In the genomic region with DNA sequence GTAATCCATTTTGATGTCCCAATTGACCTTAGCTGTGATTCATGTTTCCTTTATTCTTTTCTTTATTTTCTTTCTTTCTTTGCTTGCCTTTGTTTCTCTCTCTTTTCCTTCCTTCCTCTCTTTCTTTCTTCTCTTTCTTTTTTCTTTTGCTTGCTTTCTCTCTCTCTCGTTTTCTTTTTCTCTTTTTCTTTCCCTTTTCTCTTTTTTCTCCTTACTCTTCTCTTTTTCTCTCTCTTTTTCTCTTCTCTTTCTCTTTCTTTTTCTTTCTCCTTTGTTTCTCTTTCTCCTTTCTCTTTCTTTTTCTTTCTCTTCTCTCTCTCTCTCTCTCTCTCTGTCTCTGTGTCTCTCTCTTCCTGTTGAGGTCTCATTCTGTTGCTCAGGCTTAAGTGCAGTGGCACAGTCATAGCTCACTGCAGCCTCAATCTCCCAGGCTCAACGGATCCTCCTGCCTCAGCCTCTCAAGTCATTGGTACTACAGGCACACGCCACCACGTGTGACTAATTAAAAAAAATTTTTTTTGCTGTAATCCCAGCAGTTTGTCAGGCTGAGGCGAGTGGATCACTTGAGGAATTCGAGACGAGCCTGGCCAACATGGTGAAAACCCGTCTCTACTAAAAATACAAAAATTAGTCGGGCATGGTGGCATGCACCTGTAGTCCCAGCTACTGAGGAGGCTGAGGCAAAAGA, we compare ENCODE assay signal across 22 cellular contexts. TPM values are rescaled to one million over a fixed set of nuclear protein-coding genes. Genes with fewer than 3 reads are reported as not detected.
DNase-seq lines count a peak whose midpoint lies in the region; ATAC-seq, FAIRE-seq and TF ChIP-seq lines count a peak whose summit lies in the region.
"Had no signal": no experiment of that assay in that cellular context is flagged by ENCODE, and none has a peak within 500 bp of the region (broad histone marks: within the 10 kb centered on the region; RNA-seq: fewer than 3 reads in every experiment).

No MANE protein-coding gene starts in this region.

- H2AFZ ChIP-seq in HepG2 (ENCODE audit: low read length) (no peak overlapping the region), OCI-LY7 (ENCODE audit: low read length) (peak overlapping the region; percentile 33; the same call in 1 of the 2 replicates)

- WGBS in HepG2 (ENCODE audit: low lambda C conversion rate): 19% methylated on average over 9 of the region's 9 CpGs
- WGBS in right lobe of liver (ENCODE audit: insufficient coverage, low coverage, low lambda C conversion rate, missing lambda C conversion rate): 70% methylated on average over 9 of the region's 9 CpGs

- POLR2A ChIA-PET in HepG2 (lab: Yijun Ruan, JAX) (no interaction called here), OCI-LY7 (lab: Charles Lee) (no interaction called here)
- POLR2A ChIA-PET in activated CD4-positive, alpha-beta memory T cell treated with anti-CD3 and anti-CD28 coated beads, Interleukin-2, amount 10 ng/mL, durations not matched to agents 7 days and 5 days (lab: Charles Lee): no interaction called here

- no peak overlapping the region for H3K4me3 ChIP-seq in HepG2 (replicated peaks in 1 of 3; ENCODE audit: insufficient read depth in 1 of 3, low read depth in 2 of 3, low read length in 3 of 3)
- H3K4me3 ChIP-seq in right lobe of liver: no peak overlapping the region
- H3K4me3 ChIP-seq in OCI-LY7 (ENCODE audit: low read depth, low read length, poor library complexity, severe bottlenecking): no peak overlapping the region
- no peak overlapping the region for H3K4me3 ChIP-seq in upper lobe of right lung
- H3K4me3 ChIP-seq: A549; BLaER1 treated with 17β-estradiol and CSF1 and Interleukin-3, amounts not matched to agents 10 nM and 100 nM; HAP-1 had no signal

- H3K27me3 Mint-ChIP-seq in glutamatergic neuron (ENCODE audit: unreplicated experiment): peaks cover 4% of the 10 kb centered on the region
- H3K27me3 Mint-ChIP-seq in activated CD4-positive, alpha-beta memory T cell treated with anti-CD3 and anti-CD28 coated beads, Interleukin-2, amount 10 ng/mL, durations not matched to agents 7 days and 5 days: no peaks in the 10 kb centered on the region

- no peak for DNase-seq in HepG2 (ENCODE audit: low spot score)
- no peak for DNase-seq in right lobe of liver
- DNase-seq in OCI-LY7 (ENCODE audit: low spot score): no peak
- DNase-seq in glutamatergic neuron: no peak
- DNase-seq in upper lobe of right lung: peak; percentile 26
- DNase-seq in activated CD4-positive, alpha-beta memory T cell treated with anti-CD3 and anti-CD28 coated beads, Interleukin-2, amount 10 ng/mL, durations not matched to agents 7 days and 5 days: no peak
- DNase-seq in NCI-H1694 (lab: John Stamatoyannopoulos, UW): no peak
- DNase-seq: CD8-positive, alpha-beta memory T cell; DMS79 treated with DMSO at 0.1 percent for 48 hours; KBM-7; NCI-H1105 treated with DMSO at 0.1 percent for 48 hours; NCI-H1694 treated with DMSO at 0.1 percent for 48 hours; NCI-H2107; NCI-H510A treated with DMSO at 0.1 percent for 48 hours; NCI-H774; SIG-M5 had no signal

- H3K36me3 Mint-ChIP-seq in glutamatergic neuron (ENCODE audit: unreplicated experiment): no peaks in the 10 kb centered on the region
- no peaks in the 10 kb centered on the region for H3K36me3 Mint-ChIP-seq in activated CD4-positive, alpha-beta memory T cell treated with anti-CD3 and anti-CD28 coated beads, Interleukin-2, amount 10 ng/mL, durations not matched to agents 7 days and 5 days (ENCODE audit: low read depth)
- H3K36me3 Mint-ChIP-seq: CD8-positive, alpha-beta memory T cell had no signal

- H3K27ac ChIP-seq in HepG2 (ENCODE audit: extremely low read length, insufficient read depth, low read length) (no peak overlapping the region), right lobe of liver (no peak overlapping the region), OCI-LY7 (ENCODE audit: low read depth, low read length, poor library complexity, severe bottlenecking) (no peak overlapping the region), upper lobe of right lung (no peak overlapping the region)
- H3K27ac ChIP-seq: A549; BLaER1 treated with 17β-estradiol and CSF1 and Interleukin-3, amounts not matched to agents 10 nM and 100 nM; RWPE1 had no signal

- H3K9me2 ChIP-seq in OCI-LY7 (ENCODE audit: insufficient read depth, low read length): no peaks in the 10 kb centered on the region

- no peaks in the 10 kb centered on the region for H3K4me1 ChIP-seq in HepG2 (ENCODE audit: insufficient read depth, low read length)
- H3K4me1 ChIP-seq in right lobe of liver: no peaks in the 10 kb centered on the region
- H3K4me1 ChIP-seq in OCI-LY7 (ENCODE audit: insufficient read depth, low read length, poor library complexity, severe bottlenecking): peaks cover 48% of the 10 kb centered on the region
- no peaks in the 10 kb centered on the region for H3K4me1 ChIP-seq in upper lobe of right lung
- H3K4me1 ChIP-seq: A549 had no signal

- TF ChIP-seq CTCF in HepG2 (CRISPR knock-in tag; IDR thresholded peaks at IDR 0.05) (no peak), right lobe of liver (IDR thresholded peaks at IDR 0.05) (no peak), OCI-LY7 (conservative IDR thresholded peaks at IDR 0.05; ENCODE audit: low read length) (no peak), glutamatergic neuron (IDR thresholded peaks at IDR 0.05; ENCODE audit: partially characterized antibody, unreplicated experiment) (no peak), upper lobe of right lung (IDR thresholded peaks at IDR 0.05) (no peak)

- peak overlapping the region; percentile 3 for H3K27ac Mint-ChIP-seq in glutamatergic neuron (ENCODE audit: unreplicated experiment)
- H3K27ac Mint-ChIP-seq in activated CD4-positive, alpha-beta memory T cell treated with anti-CD3 and anti-CD28 coated beads, Interleukin-2, amount 10 ng/mL, durations not matched to agents 7 days and 5 days: no peak overlapping the region

- CTCF ChIA-PET in HepG2 (lab: Yijun Ruan, JAX; ENCODE audit: low intra/inter-chr PET ratio, low total read pairs) (no interaction called here), OCI-LY7 (lab: Charles Lee; ENCODE audit: unreplicated experiment) (no interaction called here)
- CTCF ChIA-PET in activated CD4-positive, alpha-beta memory T cell treated with anti-CD3 and anti-CD28 coated beads, Interleukin-2, amount 10 ng/mL, durations not matched to agents 7 days and 5 days (lab: Charles Lee): no interaction called here

- no peaks in the 10 kb centered on the region for H3K79me2 ChIP-seq in HepG2 (ENCODE audit: insufficient read depth, low read length)
- H3K79me2 ChIP-seq in OCI-LY7 (ENCODE audit: insufficient read depth, low read depth, low read length): no peaks in the 10 kb centered on the region

- no peaks in the 10 kb centered on the region for H3K36me3 ChIP-seq in HepG2 (replicated peaks in 1 of 2; ENCODE audit: control insufficient read depth in 1 of 2, insufficient read depth in 2 of 2, low read length in 2 of 2)
- no peaks in the 10 kb centered on the region for H3K36me3 ChIP-seq in right lobe of liver
- no peaks in the 10 kb centered on the region for H3K36me3 ChIP-seq in OCI-LY7 (ENCODE audit: insufficient read depth, low read length)
- no peaks in the 10 kb centered on the region for H3K36me3 ChIP-seq in upper lobe of right lung
- H3K36me3 ChIP-seq: BLaER1 treated with 17β-estradiol and CSF1 and Interleukin-3, amounts not matched to agents 10 nM and 100 nM; HAP-1 had no signal

- H3K4me3 Mint-ChIP-seq in glutamatergic neuron (ENCODE audit: unreplicated experiment): no peak overlapping the region
- H3K4me3 Mint-ChIP-seq in activated CD4-positive, alpha-beta memory T cell treated with anti-CD3 and anti-CD28 coated beads, Interleukin-2, amount 10 ng/mL, durations not matched to agents 7 days and 5 days: no peak overlapping the region
- H3K4me3 Mint-ChIP-seq: CD8-positive, alpha-beta memory T cell had no signal

- TF ChIP-seq POLR2A in HepG2 (IDR thresholded peaks at IDR 0.05; ENCODE audit: insufficient read depth in 1 of 2, low read depth in 2 of 2, low read length in 2 of 2) (no peak), right lobe of liver (IDR thresholded peaks at IDR 0.05) (no peak)

- H4K20me1 ChIP-seq in HepG2 (ENCODE audit: insufficient read depth, low read length) (no peaks in the 10 kb centered on the region), OCI-LY7 (ENCODE audit: insufficient read depth, low read length) (no peaks in the 10 kb centered on the region)
- H4K20me1 ChIP-seq: BLaER1 treated with 17β-estradiol and CSF1 and Interleukin-3, amounts not matched to agents 10 nM and 100 nM had no signal

- H3K9me3 Mint-ChIP-seq in glutamatergic neuron (ENCODE audit: unreplicated experiment): peaks cover 2% of the 10 kb centered on the region
- no peaks in the 10 kb centered on the region for H3K9me3 Mint-ChIP-seq in activated CD4-positive, alpha-beta memory T cell treated with anti-CD3 and anti-CD28 coated beads, Interleukin-2, amount 10 ng/mL, durations not matched to agents 7 days and 5 days
- H3K9me3 Mint-ChIP-seq: CD8-positive, alpha-beta memory T cell had no signal

- H3K4me2 ChIP-seq in HepG2 (ENCODE audit: low read depth, low read length) (no peak overlapping the region), OCI-LY7 (ENCODE audit: low read length) (no peak overlapping the region)
- H3K4me2 ChIP-seq: A549 had no signal

- intact Hi-C loops in HepG2 (cut with micrococcal nuclease; ENCODE audit: unreplicated experiment): no loop called here
- intact Hi-C loops in right lobe of liver (cut with DNase I): no loop called here
- intact Hi-C loops in OCI-LY7 (cut with micrococcal nuclease; ENCODE audit: unreplicated experiment): no loop called here
- intact Hi-C loops in upper lobe of right lung (cut with DNase I): no loop called here

- H3K9me3 ChIP-seq in HepG2 (ENCODE audit: low read length): no peaks in the 10 kb centered on the region
- no peaks in the 10 kb centered on the region for H3K9me3 ChIP-seq in right lobe of liver
- H3K9me3 ChIP-seq in OCI-LY7 (ENCODE audit: low read length): no peaks in the 10 kb centered on the region
- H3K9me3 ChIP-seq in upper lobe of right lung: no peaks in the 10 kb centered on the region
- H3K9me3 ChIP-seq: A549, HAP-1 had no signal

- no TSS peak for BruUV-seq in HepG2 (replicated peaks; lab: Mats Ljungman, UMichigan)
- BruUV-seq in OCI-LY7 (replicated peaks; lab: Mats Ljungman, UMichigan): no TSS peak

- ATAC-seq in HepG2: no peak
- no peak for ATAC-seq in right lobe of liver
- no peak for ATAC-seq in upper lobe of right lung
- no peak for ATAC-seq in GM19467 (IDR thresholded peaks at IDR 0.05; ENCODE audit: unreplicated experiment)
- ATAC-seq: A549 had no signal

- TF ChIP-seq EP300 in HepG2 (IDR thresholded peaks at IDR 0.05; ENCODE audit: low read depth in 2 of 2, low read length in 2 of 2) (no peak), HepG2 (CRISPR knock-in tag; IDR thresholded peaks at IDR 0.05; ENCODE audit: borderline replicate concordance) (no peak)

- in situ Hi-C loops in HepG2 (cut with HindIII; ENCODE audit: extremely low pct_ligation_motif_present, low pct_unique_long_range_greater_than_20kb): no loop called here

- peaks cover 1% of the 10 kb centered on the region for H3K4me1 Mint-ChIP-seq in glutamatergic neuron (ENCODE audit: low read depth, unreplicated experiment)
- peaks cover 2% of the 10 kb centered on the region for H3K4me1 Mint-ChIP-seq in activated CD4-positive, alpha-beta memory T cell treated with anti-CD3 and anti-CD28 coated beads, Interleukin-2, amount 10 ng/mL, durations not matched to agents 7 days and 5 days
- H3K4me1 Mint-ChIP-seq: CD8-positive, alpha-beta memory T cell had no signal

- H3K9ac ChIP-seq in HepG2 (ENCODE audit: insufficient read depth, low read depth, low read length): no peak overlapping the region
- H3K9ac ChIP-seq: BLaER1 treated with 17β-estradiol and CSF1 and Interleukin-3, amounts not matched to agents 10 nM and 100 nM had no signal

- TF ChIP-seq RAD21 in HepG2 (CRISPR knock-in tag; IDR thresholded peaks at IDR 0.05): no peak

- no peaks in the 10 kb centered on the region for H3K27me3 ChIP-seq in HepG2 (ENCODE audit: control insufficient read depth in 1 of 2, insufficient read depth in 2 of 2, low read length in 2 of 2)
- H3K27me3 ChIP-seq in right lobe of liver: no peaks in the 10 kb centered on the region
- H3K27me3 ChIP-seq in upper lobe of right lung: no peaks in the 10 kb centered on the region
- H3K27me3 ChIP-seq: BLaER1 treated with 17β-estradiol and CSF1 and Interleukin-3, amounts not matched to agents 10 nM and 100 nM had no signal

- no peak for FAIRE-seq in HepG2 (lab: Jason Lieb, UNC)
- FAIRE-seq: A549, G401.6 had no signal

RNA-seq across cellular contexts. Expression of a gene that starts 8.0 kb away (rescaled TPM):
- total RNA-seq in HepG2 (2016; rRNA removed; fragmentation: Illumina TruSeq; extraction: Trizol) (11.4 and 15.5 TPM in 2 replicates), right lobe of liver (10 to 100 TPM; 15.6 to 34.5 (median 29.0) TPM), OCI-LY7 (2022) (25.2 and 29.0 TPM in 2 replicates), glutamatergic neuron (ENCODE audit: unreplicated experiment) (37.1 TPM), upper lobe of right lung (34.8 TPM)
- 17.0 and 17.1 TPM in 2 replicates for total RNA-seq in HepG2 (2016; cell fraction: cytosol; rRNA removed; fragmentation: Illumina TruSeq; extraction: Trizol; ENCODE audit: low read depth)
- 12.0 and 16.4 TPM in 2 replicates for total RNA-seq in HepG2 (2016; cell fraction: insoluble cytoplasmic fraction; rRNA removed; fragmentation: Illumina TruSeq; extraction: Trizol)
- total RNA-seq in HepG2 (2016; cell fraction: membrane; rRNA removed; fragmentation: Illumina TruSeq; extraction: Trizol): 20.4 and 22.0 TPM in 2 replicates
- 10.0 and 12.2 TPM in 2 replicates for total RNA-seq in HepG2 (2016; cell fraction: nucleus; rRNA removed; fragmentation: Illumina TruSeq; extraction: Trizol)
- polyA plus RNA-seq in HepG2 (2011; rRNA removed): 24.3 and 28.9 TPM in 2 replicates
- polyA plus RNA-seq in HepG2 (2011; cell fraction: cytosol; rRNA removed): 43.6 and 44.6 TPM in 2 replicates
- 19.8 and 21.8 TPM in 2 replicates for polyA plus RNA-seq in HepG2 (2011; cell fraction: nucleus; rRNA removed)
- 27.9 and 45.4 TPM in 2 replicates for polyA plus RNA-seq in HepG2 (2012)
- polyA plus RNA-seq in HepG2 (2016; cell fraction: cytosol; fragmentation: Illumina TruSeq; extraction: Trizol; ENCODE audit: low read depth): 32.7 and 33.4 TPM in 2 replicates
- polyA plus RNA-seq in HepG2 (2016; cell fraction: insoluble cytoplasmic fraction; fragmentation: Illumina TruSeq; extraction: Trizol; ENCODE audit: low read depth): 17.5 and 19.2 TPM in 2 replicates
- polyA plus RNA-seq in HepG2 (2016; cell fraction: membrane; fragmentation: Illumina TruSeq; extraction: Trizol; ENCODE audit: low read depth): 32.3 and 33.0 TPM in 2 replicates
- polyA plus RNA-seq in HepG2 (2016; cell fraction: nucleus; fragmentation: Illumina TruSeq; extraction: Trizol; ENCODE audit: insufficient read depth, low read depth): 15.6 and 21.5 TPM in 2 replicates
- polyA minus RNA-seq in HepG2 (2011; rRNA and poly(A)+ RNA removed; ENCODE audit: low replicate concordance): 43.4 and 47.9 TPM in 2 replicates
- polyA minus RNA-seq in HepG2 (2011; cell fraction: cytosol; rRNA and poly(A)+ RNA removed): 18.8 and 19.4 TPM in 2 replicates
- polyA minus RNA-seq in HepG2 (2011; cell fraction: nucleus; rRNA and poly(A)+ RNA removed): 16.5 and 19.1 TPM in 2 replicates
- total RNA-seq in OCI-LY7 (2014; rRNA removed; shearing (Covaris generic)): 30.9 and 33.8 TPM in 2 replicates
- total RNA-seq in activated CD4-positive, alpha-beta memory T cell treated with anti-CD3 and anti-CD28 coated beads, Interleukin-2, amount 10 ng/mL, durations not matched to agents 7 days and 5 days: 10 to 100 TPM; 21.1 to 23.7 TPM

RNA-seq across cellular contexts. Expression of a gene that starts 8.0 kb away (rescaled TPM):
- total RNA-seq in HepG2 (2016; rRNA removed; fragmentation: Illumina TruSeq; extraction: Trizol) (28.9 and 29.8 TPM in 2 replicates), right lobe of liver (10 to 100 TPM; 21.7 to 44.6 (median 36.9) TPM), OCI-LY7 (2022) (57.6 and 61.6 TPM in 2 replicates), glutamatergic neuron (ENCODE audit: unreplicated experiment) (45.4 TPM), upper lobe of right lung (40.0 TPM)
- 4.7 and 6.3 TPM in 2 replicates for total RNA-seq in HepG2 (2016; cell fraction: cytosol; rRNA removed; fragmentation: Illumina TruSeq; extraction: Trizol; ENCODE audit: low read depth)
- 24.4 and 29.9 TPM in 2 replicates for total RNA-seq in HepG2 (2016; cell fraction: insoluble cytoplasmic fraction; rRNA removed; fragmentation: Illumina TruSeq; extraction: Trizol)
- total RNA-seq in HepG2 (2016; cell fraction: membrane; rRNA removed; fragmentation: Illumina TruSeq; extraction: Trizol): 21.5 and 24.7 TPM in 2 replicates
- total RNA-seq in HepG2 (2016; cell fraction: nucleus; rRNA removed; fragmentation: Illumina TruSeq; extraction: Trizol): 14.1 and 17.2 TPM in 2 replicates
- 20.0 and 24.1 TPM in 2 replicates for polyA plus RNA-seq in HepG2 (2011; rRNA removed)
- 17.2 and 25.9 TPM in 2 replicates for polyA plus RNA-seq in HepG2 (2011; cell fraction: cytosol; rRNA removed)
- polyA plus RNA-seq in HepG2 (2011; cell fraction: nucleus; rRNA removed): 15.2 and 18.2 TPM in 2 replicates
- polyA plus RNA-seq in HepG2 (2012): 18.2 TPM in 2 replicates
- polyA plus RNA-seq in HepG2 (2016; cell fraction: cytosol; fragmentation: Illumina TruSeq; extraction: Trizol; ENCODE audit: low read depth): 3.0 and 3.2 TPM in 2 replicates
- polyA plus RNA-seq in HepG2 (2016; cell fraction: insoluble cytoplasmic fraction; fragmentation: Illumina TruSeq; extraction: Trizol; ENCODE audit: low read depth): 25.3 and 26.7 TPM in 2 replicates
- 10.1 and 11.7 TPM in 2 replicates for polyA plus RNA-seq in HepG2 (2016; cell fraction: membrane; fragmentation: Illumina TruSeq; extraction: Trizol; ENCODE audit: low read depth)
- polyA plus RNA-seq in HepG2 (2016; cell fraction: nucleus; fragmentation: Illumina TruSeq; extraction: Trizol; ENCODE audit: insufficient read depth, low read depth): 17.2 and 17.7 TPM in 2 replicates
- 51.4 and 60.3 TPM in 2 replicates for polyA minus RNA-seq in HepG2 (2011; rRNA and poly(A)+ RNA removed; ENCODE audit: low replicate concordance)
- polyA minus RNA-seq in HepG2 (2011; cell fraction: cytosol; rRNA and poly(A)+ RNA removed): 25.4 and 30.2 TPM in 2 replicates
- polyA minus RNA-seq in HepG2 (2011; cell fraction: nucleus; rRNA and poly(A)+ RNA removed): 10.9 and 13.4 TPM in 2 replicates
- 51.1 and 58.7 TPM in 2 replicates for total RNA-seq in OCI-LY7 (2014; rRNA removed; shearing (Covaris generic))
- total RNA-seq in activated CD4-positive, alpha-beta memory T cell treated with anti-CD3 and anti-CD28 coated beads, Interleukin-2, amount 10 ng/mL, durations not matched to agents 7 days and 5 days: 10 to 100 TPM; 29.6 to 31.0 TPM
